In genomic region chr9:127815512-127816361, GRCh38 we compare ENCODE assay signal across 24 cellular contexts. TPM values are rescaled to one million over a fixed set of nuclear protein-coding genes. Genes with fewer than 3 reads are reported as not detected.
DNase-seq lines count a peak whose midpoint lies in the region; ATAC-seq, FAIRE-seq and TF ChIP-seq lines count a peak whose summit lies in the region.
"Had no signal": no experiment of that assay in that cellular context is flagged by ENCODE, and none has a peak within 500 bp of the region (broad histone marks: within the 10 kb centered on the region; RNA-seq: fewer than 3 reads in every experiment).

No MANE protein-coding gene starts in this region.

- no peak for TF ChIP-seq RAD21 in HepG2 (CRISPR knock-in tag; IDR thresholded peaks at IDR 0.05)

- intact Hi-C loops in HepG2 (cut with micrococcal nuclease; ENCODE audit: unreplicated experiment), result no loop called here

- no peaks in the 10 kb centered on the region for H4K20me1 ChIP-seq in HepG2 (ENCODE audit: insufficient read depth, low read length)

- ATAC-seq in stimulated activated naive CD8-positive, alpha-beta T cell treated with anti-CD3 and anti-CD28 coated beads, Interleukin-15, amount 100 ng/mL, for 72 hours, result peak; percentile 27
- no peak for ATAC-seq in stimulated activated naive CD8-positive, alpha-beta T cell treated with anti-CD3 and anti-CD28 coated beads, Interleukin-15, Interleukin-2, amounts not matched to agents 100 U/mL and 50 U/mL, for 24 hours
- no peak; the same call in 2 of the 3 replicates for ATAC-seq in HepG2
- ATAC-seq in HG03159 (IDR thresholded peaks at IDR 0.05; ENCODE audit: unreplicated experiment), result no peak

- no peak overlapping the region for H2AFZ ChIP-seq in HepG2 (ENCODE audit: low read length)

- H3K9me3 ChIP-seq in HepG2 (ENCODE audit: low read length), result no peaks in the 10 kb centered on the region
- H3K9me3 ChIP-seq: adrenal gland, psoas muscle, spleen had no signal

- H3K4me3 ChIP-seq in HepG2 (replicated peaks in 1 of 3; ENCODE audit: insufficient read depth in 1 of 3, low read depth in 2 of 3, low read length in 3 of 3), result no peak overlapping the region
- H3K4me3 ChIP-seq: adrenal gland, psoas muscle, spleen had no signal

- H3K27ac ChIP-seq in HepG2 (ENCODE audit: extremely low read length, insufficient read depth, low read length), result no peak overlapping the region
- H3K27ac ChIP-seq: KMS-11 had no signal

- H3K27ac Mint-ChIP-seq in stimulated activated naive CD8-positive, alpha-beta T cell treated with anti-CD3 and anti-CD28 coated beads, Interleukin-15, amount 100 ng/mL, for 72 hours, result peak overlapping the region; percentile 50 to 54
- H3K27ac Mint-ChIP-seq: activated CD4-positive, alpha-beta T cell treated with anti-CD3 and anti-CD28 coated beads, Interleukin-2, amount 10 ng/mL, durations not matched to agents 24 days and 14 days; memory B cell had no signal

- H3K9me3 Mint-ChIP-seq in stimulated activated naive CD8-positive, alpha-beta T cell treated with anti-CD3 and anti-CD28 coated beads, Interleukin-15, amount 100 ng/mL, for 72 hours, result no peaks in the 10 kb centered on the region
- H3K9me3 Mint-ChIP-seq: activated CD4-positive, alpha-beta T cell treated with anti-CD3 and anti-CD28 coated beads, Interleukin-2, amount 10 ng/mL, durations not matched to agents 24 days and 14 days; dendritic cell treated with granulocyte-macrophage colony-stimulating factor and Interleukin-4, amounts not matched to agents 40 ng/mL and 50 ng/mL, for 4 days; memory B cell; naive B cell had no signal

- peaks cover 22% of the 10 kb centered on the region for H3K4me1 ChIP-seq in HepG2 (ENCODE audit: insufficient read depth, low read length)

- FAIRE-seq in HepG2 (lab: Jason Lieb, UNC), result no peak
- FAIRE-seq: bronchial epithelial cell, keratinocyte had no signal

- H3K9ac ChIP-seq in HepG2 (ENCODE audit: insufficient read depth, low read depth, low read length), result no peak overlapping the region
- H3K9ac ChIP-seq: KMS-11 had no signal

- TF ChIP-seq POLR2A in HepG2 (IDR thresholded peaks at IDR 0.05; ENCODE audit: insufficient read depth in 1 of 2, low read depth in 2 of 2, low read length in 2 of 2), result no peak

- TF ChIP-seq CTCF in HepG2 (CRISPR knock-in tag; IDR thresholded peaks at IDR 0.05), result no peak

- BruUV-seq in HepG2 (replicated peaks; lab: Mats Ljungman, UMichigan), result no TSS peak

- WGBS in HepG2 (ENCODE audit: low lambda C conversion rate), result 97% methylated on average over 12 of the region's 33 CpGs

- H3K4me2 ChIP-seq in HepG2 (ENCODE audit: low read depth, low read length), result no peak overlapping the region
- H3K4me2 ChIP-seq: KMS-11 had no signal

- H3K27me3 ChIP-seq in HepG2 (ENCODE audit: control insufficient read depth in 1 of 2, insufficient read depth in 2 of 2, low read length in 2 of 2), result no peaks in the 10 kb centered on the region
- H3K27me3 ChIP-seq: adrenal gland, spleen had no signal

- peaks cover 6% of the 10 kb centered on the region for H3K4me1 Mint-ChIP-seq in stimulated activated naive CD8-positive, alpha-beta T cell treated with anti-CD3 and anti-CD28 coated beads, Interleukin-15, amount 100 ng/mL, for 72 hours
- H3K4me1 Mint-ChIP-seq: activated CD4-positive, alpha-beta T cell treated with anti-CD3 and anti-CD28 coated beads, Interleukin-2, amount 10 ng/mL, durations not matched to agents 24 days and 14 days; memory B cell had no signal

- POLR2A ChIA-PET in HepG2 (lab: Yijun Ruan, JAX), result no interaction called here

- no peaks in the 10 kb centered on the region for H3K27me3 Mint-ChIP-seq in stimulated activated naive CD8-positive, alpha-beta T cell treated with anti-CD3 and anti-CD28 coated beads, Interleukin-15, amount 100 ng/mL, for 72 hours
- H3K27me3 Mint-ChIP-seq: activated CD4-positive, alpha-beta T cell treated with anti-CD3 and anti-CD28 coated beads, Interleukin-2, amount 10 ng/mL, durations not matched to agents 24 days and 14 days; dendritic cell treated with granulocyte-macrophage colony-stimulating factor and Interleukin-4, amounts not matched to agents 40 ng/mL and 50 ng/mL, for 4 days; memory B cell; naive B cell had no signal

- DNase-seq in stimulated activated naive CD8-positive, alpha-beta T cell treated with anti-CD3 and anti-CD28 coated beads, Interleukin-15, amount 100 ng/mL, for 72 hours, result no peak
- DNase-seq in stimulated activated naive CD8-positive, alpha-beta T cell treated with anti-CD3 and anti-CD28 coated beads, Interleukin-15, Interleukin-2, amounts not matched to agents 100 U/mL and 50 U/mL, for 24 hours, result no peak
- DNase-seq in HepG2 (ENCODE audit: low spot score) (no peak), NCI-H748 treated with DMSO at 0.1 percent for 48 hours (lab: John Stamatoyannopoulos, UW) (no peak)
- no peak for DNase-seq in activated CD4-positive, alpha-beta T cell treated with anti-CD3 and anti-CD28 coated beads, Interleukin-2, amount 50 U/mL, for 48 hours
- DNase-seq: ACHN; activated CD4-positive, alpha-beta T cell treated with anti-CD3 and anti-CD28 coated beads, Interleukin-2, amount 10 ng/mL, durations not matched to agents 24 days and 14 days; activated CD8-positive, alpha-beta memory T cell treated with anti-CD3 and anti-CD28 coated beads, Interleukin-2, amount 50 U/mL, for 4 hours; activated effector memory CD4-positive, alpha-beta T cell treated with anti-CD3 and anti-CD28 coated beads, Interleukin-2, amount 50 U/mL, for 16 hours; DMS 273 treated with DMSO at 0.1 percent for 48 hours; hypothalamus; naive B cell; NCI-H2029 treated with DMSO at 0.1 percent for 48 hours; NCI-H446 treated with DMSO at 0.1 percent for 48 hours; spleen; stimulated activated CD4-positive, alpha-beta T cell treated with anti-CD3 and anti-CD28 coated beads, Interleukin-4, amount 100 ng/mL, for 4 hours had no signal

- no peak for TF ChIP-seq EP300 in HepG2 (IDR thresholded peaks at IDR 0.05; ENCODE audit: low read depth in 2 of 2, low read length in 2 of 2)
- no peak for TF ChIP-seq EP300 in HepG2 (CRISPR knock-in tag; IDR thresholded peaks at IDR 0.05; ENCODE audit: borderline replicate concordance)

- H3K4me3 Mint-ChIP-seq in stimulated activated naive CD8-positive, alpha-beta T cell treated with anti-CD3 and anti-CD28 coated beads, Interleukin-15, amount 100 ng/mL, for 72 hours, result no peak overlapping the region
- H3K4me3 Mint-ChIP-seq: activated CD4-positive, alpha-beta T cell treated with anti-CD3 and anti-CD28 coated beads, Interleukin-2, amount 10 ng/mL, durations not matched to agents 24 days and 14 days; dendritic cell treated with granulocyte-macrophage colony-stimulating factor and Interleukin-4, amounts not matched to agents 40 ng/mL and 50 ng/mL, for 4 days; memory B cell; naive B cell had no signal

- CTCF ChIA-PET in HepG2 (lab: Yijun Ruan, JAX; ENCODE audit: low intra/inter-chr PET ratio, low total read pairs), result no interaction called here

- H3K79me2 ChIP-seq in HepG2 (ENCODE audit: insufficient read depth, low read length), result no peaks in the 10 kb centered on the region

- in situ Hi-C loops in HepG2 (cut with HindIII; ENCODE audit: extremely low pct_ligation_motif_present, low pct_unique_long_range_greater_than_20kb), result no loop called here

- H3K36me3 ChIP-seq in HepG2 (replicated peaks in 1 of 2; ENCODE audit: control insufficient read depth in 1 of 2, insufficient read depth in 2 of 2, low read length in 2 of 2), result peaks cover 4 to 22% of the 10 kb centered on the region in 2 experiments; a peak in 3 of 5 replicates

RNA-seq across cellular contexts. Expression of gene FPGS, which starts 13.1 kb away (rescaled TPM):
- 20.3 and 35.6 TPM in 2 replicates for total RNA-seq in HepG2 (2016; rRNA removed; fragmentation: Illumina TruSeq; extraction: Trizol)
- total RNA-seq in HepG2 (2016; cell fraction: cytosol; rRNA removed; fragmentation: Illumina TruSeq; extraction: Trizol; ENCODE audit: low read depth), result 7.4 and 10.3 TPM in 2 replicates
- 18.5 and 37.2 TPM in 2 replicates for total RNA-seq in HepG2 (2016; cell fraction: insoluble cytoplasmic fraction; rRNA removed; fragmentation: Illumina TruSeq; extraction: Trizol)
- total RNA-seq in HepG2 (2016; cell fraction: membrane; rRNA removed; fragmentation: Illumina TruSeq; extraction: Trizol), result 18.1 and 18.9 TPM in 2 replicates
- 26.8 and 31.7 TPM in 2 replicates for total RNA-seq in HepG2 (2016; cell fraction: nucleus; rRNA removed; fragmentation: Illumina TruSeq; extraction: Trizol)
- 36.8 and 41.3 TPM in 2 replicates for polyA plus RNA-seq in HepG2 (2011; rRNA removed)
- polyA plus RNA-seq in HepG2 (2011; cell fraction: cytosol; rRNA removed), result 20.2 and 34.2 TPM in 2 replicates
- polyA plus RNA-seq in HepG2 (2011; cell fraction: nucleus; rRNA removed), result 102 and 128 TPM in 2 replicates
- polyA plus RNA-seq in HepG2 (2012), result 16.9 and 23.2 TPM in 2 replicates
- 8.3 and 9.4 TPM in 2 replicates for polyA plus RNA-seq in HepG2 (2016; cell fraction: cytosol; fragmentation: Illumina TruSeq; extraction: Trizol; ENCODE audit: low read depth)
- polyA plus RNA-seq in HepG2 (2016; cell fraction: insoluble cytoplasmic fraction; fragmentation: Illumina TruSeq; extraction: Trizol; ENCODE audit: low read depth), result 21.4 and 32.6 TPM in 2 replicates
- 12.8 and 13.0 TPM in 2 replicates for polyA plus RNA-seq in HepG2 (2016; cell fraction: membrane; fragmentation: Illumina TruSeq; extraction: Trizol; ENCODE audit: low read depth)
- polyA plus RNA-seq in HepG2 (2016; cell fraction: nucleus; fragmentation: Illumina TruSeq; extraction: Trizol; ENCODE audit: insufficient read depth, low read depth), result 68.3 and 83.1 TPM in 2 replicates
- polyA minus RNA-seq in HepG2 (2011; rRNA and poly(A)+ RNA removed; ENCODE audit: low replicate concordance), result 71.8 and 195 TPM in 2 replicates
- 13.5 and 19.9 TPM in 2 replicates for polyA minus RNA-seq in HepG2 (2011; cell fraction: cytosol; rRNA and poly(A)+ RNA removed)
- 25.4 and 26.6 TPM in 2 replicates for polyA minus RNA-seq in HepG2 (2011; cell fraction: nucleus; rRNA and poly(A)+ RNA removed)

RNA-seq across cellular contexts. Expression of gene CDK9, which starts 29.9 kb away (rescaled TPM):
- total RNA-seq in HepG2 (2016; rRNA removed; fragmentation: Illumina TruSeq; extraction: Trizol), result 16.8 TPM in 2 replicates
- 5.3 and 6.3 TPM in 2 replicates for total RNA-seq in HepG2 (2016; cell fraction: cytosol; rRNA removed; fragmentation: Illumina TruSeq; extraction: Trizol; ENCODE audit: low read depth)
- total RNA-seq in HepG2 (2016; cell fraction: insoluble cytoplasmic fraction; rRNA removed; fragmentation: Illumina TruSeq; extraction: Trizol), result 14.3 and 15.5 TPM in 2 replicates
- 13.1 and 13.7 TPM in 2 replicates for total RNA-seq in HepG2 (2016; cell fraction: membrane; rRNA removed; fragmentation: Illumina TruSeq; extraction: Trizol)
- 13.7 and 14.2 TPM in 2 replicates for total RNA-seq in HepG2 (2016; cell fraction: nucleus; rRNA removed; fragmentation: Illumina TruSeq; extraction: Trizol)
- polyA plus RNA-seq in HepG2 (2011; rRNA removed), result 21.5 and 26.1 TPM in 2 replicates
- 16.1 and 24.8 TPM in 2 replicates for polyA plus RNA-seq in HepG2 (2011; cell fraction: cytosol; rRNA removed)
- 85.3 and 97.2 TPM in 2 replicates for polyA plus RNA-seq in HepG2 (2011; cell fraction: nucleus; rRNA removed)
- 18.5 and 23.5 TPM in 2 replicates for polyA plus RNA-seq in HepG2 (2012)
- polyA plus RNA-seq in HepG2 (2016; cell fraction: cytosol; fragmentation: Illumina TruSeq; extraction: Trizol; ENCODE audit: low read depth), result 7.2 and 7.8 TPM in 2 replicates
- 21.4 and 33.5 TPM in 2 replicates for polyA plus RNA-seq in HepG2 (2016; cell fraction: insoluble cytoplasmic fraction; fragmentation: Illumina TruSeq; extraction: Trizol; ENCODE audit: low read depth)
- polyA plus RNA-seq in HepG2 (2016; cell fraction: membrane; fragmentation: Illumina TruSeq; extraction: Trizol; ENCODE audit: low read depth), result 10.9 and 12.8 TPM in 2 replicates
- polyA plus RNA-seq in HepG2 (2016; cell fraction: nucleus; fragmentation: Illumina TruSeq; extraction: Trizol; ENCODE audit: insufficient read depth, low read depth), result 35.3 and 35.6 TPM in 2 replicates
- 47.9 and 105 TPM in 2 replicates for polyA minus RNA-seq in HepG2 (2011; rRNA and poly(A)+ RNA removed; ENCODE audit: low replicate concordance)
- polyA minus RNA-seq in HepG2 (2011; cell fraction: cytosol; rRNA and poly(A)+ RNA removed), result 13.9 and 18.8 TPM in 2 replicates
- 27.6 and 29.4 TPM in 2 replicates for polyA minus RNA-seq in HepG2 (2011; cell fraction: nucleus; rRNA and poly(A)+ RNA removed)

RNA-seq across cellular contexts. Expression of gene SH2D3C, which starts 37.3 kb away (rescaled TPM):
- total RNA-seq in HepG2 (2016; rRNA removed; fragmentation: Illumina TruSeq; extraction: Trizol), result not detected in 2 replicates
- total RNA-seq in HepG2 (2016; cell fraction: cytosol; rRNA removed; fragmentation: Illumina TruSeq; extraction: Trizol; ENCODE audit: low read depth), result not detected in 2 replicates
- total RNA-seq in HepG2 (2016; cell fraction: insoluble cytoplasmic fraction; rRNA removed; fragmentation: Illumina TruSeq; extraction: Trizol), result not detected in 2 replicates
- not detected in 2 replicates for total RNA-seq in HepG2 (2016; cell fraction: membrane; rRNA removed; fragmentation: Illumina TruSeq; extraction: Trizol)
- not detected in 2 replicates for total RNA-seq in HepG2 (2016; cell fraction: nucleus; rRNA removed; fragmentation: Illumina TruSeq; extraction: Trizol)
- not detected in 2 replicates for polyA plus RNA-seq in HepG2 (2011; rRNA removed)
- 0.03 TPM in 1 of 2 replicates, not detected in the other for polyA plus RNA-seq in HepG2 (2011; cell fraction: cytosol; rRNA removed)
- polyA plus RNA-seq in HepG2 (2011; cell fraction: nucleus; rRNA removed), result not detected in 2 replicates
- polyA plus RNA-seq in HepG2 (2012), result 0.19 TPM in 1 of 2 replicates, not detected in the other
- polyA plus RNA-seq in HepG2 (2016; cell fraction: cytosol; fragmentation: Illumina TruSeq; extraction: Trizol; ENCODE audit: low read depth), result not detected in 2 replicates
- not detected in 2 replicates for polyA plus RNA-seq in HepG2 (2016; cell fraction: insoluble cytoplasmic fraction; fragmentation: Illumina TruSeq; extraction: Trizol; ENCODE audit: low read depth)
- not detected in 2 replicates for polyA plus RNA-seq in HepG2 (2016; cell fraction: membrane; fragmentation: Illumina TruSeq; extraction: Trizol; ENCODE audit: low read depth)
- not detected in 2 replicates for polyA plus RNA-seq in HepG2 (2016; cell fraction: nucleus; fragmentation: Illumina TruSeq; extraction: Trizol; ENCODE audit: insufficient read depth, low read depth)
- polyA minus RNA-seq in HepG2 (2011; rRNA and poly(A)+ RNA removed; ENCODE audit: low replicate concordance), result 0.20 and 0.84 TPM in 2 replicates
- polyA minus RNA-seq in HepG2 (2011; cell fraction: cytosol; rRNA and poly(A)+ RNA removed), result not detected in 2 replicates
- polyA minus RNA-seq in HepG2 (2011; cell fraction: nucleus; rRNA and poly(A)+ RNA removed), result not detected in 2 replicates
- total RNA-seq: bronchial epithelial cell had no signal

RNA-seq across cellular contexts. Expression of gene ENG, which starts 38.7 kb away (rescaled TPM):
- total RNA-seq in HepG2 (2016; rRNA removed; fragmentation: Illumina TruSeq; extraction: Trizol), result 0.02 TPM in 1 of 2 replicates, not detected in the other
- not detected in 2 replicates for total RNA-seq in HepG2 (2016; cell fraction: cytosol; rRNA removed; fragmentation: Illumina TruSeq; extraction: Trizol; ENCODE audit: low read depth)
- 0.07 and 0.17 TPM in 2 replicates for total RNA-seq in HepG2 (2016; cell fraction: insoluble cytoplasmic fraction; rRNA removed; fragmentation: Illumina TruSeq; extraction: Trizol)
- 0.07 and 0.22 TPM in 2 replicates for total RNA-seq in HepG2 (2016; cell fraction: membrane; rRNA removed; fragmentation: Illumina TruSeq; extraction: Trizol)
- 0.25 TPM in 1 of 2 replicates, not detected in the other for total RNA-seq in HepG2 (2016; cell fraction: nucleus; rRNA removed; fragmentation: Illumina TruSeq; extraction: Trizol)
- 1.1 and 1.4 TPM in 2 replicates for polyA plus RNA-seq in HepG2 (2011; rRNA removed)
- polyA plus RNA-seq in HepG2 (2011; cell fraction: cytosol; rRNA removed), result 0.82 and 1.1 TPM in 2 replicates
- 2.1 and 2.3 TPM in 2 replicates for polyA plus RNA-seq in HepG2 (2011; cell fraction: nucleus; rRNA removed)
- polyA plus RNA-seq in HepG2 (2012), result 1.4 and 1.5 TPM in 2 replicates
- polyA plus RNA-seq in HepG2 (2016; cell fraction: cytosol; fragmentation: Illumina TruSeq; extraction: Trizol; ENCODE audit: low read depth), result not detected in 2 replicates
- polyA plus RNA-seq in HepG2 (2016; cell fraction: insoluble cytoplasmic fraction; fragmentation: Illumina TruSeq; extraction: Trizol; ENCODE audit: low read depth), result 0.08 TPM in 1 of 2 replicates, not detected in the other
- polyA plus RNA-seq in HepG2 (2016; cell fraction: membrane; fragmentation: Illumina TruSeq; extraction: Trizol; ENCODE audit: low read depth), result 0.06 and 0.13 TPM in 2 replicates
- polyA plus RNA-seq in HepG2 (2016; cell fraction: nucleus; fragmentation: Illumina TruSeq; extraction: Trizol; ENCODE audit: insufficient read depth, low read depth), result 0.20 and 0.22 TPM in 2 replicates
- 1.2 and 26.5 TPM in 2 replicates for polyA minus RNA-seq in HepG2 (2011; rRNA and poly(A)+ RNA removed; ENCODE audit: low replicate concordance)
- 0.30 and 0.62 TPM in 2 replicates for polyA minus RNA-seq in HepG2 (2011; cell fraction: cytosol; rRNA and poly(A)+ RNA removed)
- 0.75 and 0.90 TPM in 2 replicates for polyA minus RNA-seq in HepG2 (2011; cell fraction: nucleus; rRNA and poly(A)+ RNA removed)
